ENCODE assay signal across 1 cellular context in the genomic region with DNA sequence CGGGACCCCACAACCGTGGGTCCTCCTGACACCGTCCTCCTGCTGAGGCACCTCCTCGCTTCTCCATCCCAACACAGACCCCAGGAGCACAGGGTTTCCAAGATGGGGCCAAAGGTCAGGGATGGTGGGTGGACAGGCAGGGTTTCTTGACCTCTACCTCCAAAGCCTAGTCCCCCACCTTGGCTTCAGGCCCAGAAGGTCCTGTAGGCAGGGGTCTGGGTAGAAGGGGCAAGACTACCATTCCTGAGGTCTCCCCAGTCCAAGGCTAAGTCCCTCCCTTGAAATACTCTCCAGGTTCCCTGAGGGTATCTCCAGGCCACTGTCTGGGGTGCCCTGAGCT.
TF ChIP-seq lines count a peak whose summit lies in the region.

No MANE protein-coding gene starts in this region.

TF ChIP-seq in H1, 55 proteins besides CTCF, POLR2A, EP300 and RAD21 (continued from another document):
- no peak for TF ChIP-seq RNF2 (IDR thresholded peaks at IDR 0.05; ENCODE audit: borderline replicate concordance, low read depth, low read length, missing control alignments, poor library complexity, severe bottlenecking)
TF ChIP-seq in H1: peak in this region for 0.
